21 cellular contexts compared by ENCODE assay signal in the genomic region with DNA sequence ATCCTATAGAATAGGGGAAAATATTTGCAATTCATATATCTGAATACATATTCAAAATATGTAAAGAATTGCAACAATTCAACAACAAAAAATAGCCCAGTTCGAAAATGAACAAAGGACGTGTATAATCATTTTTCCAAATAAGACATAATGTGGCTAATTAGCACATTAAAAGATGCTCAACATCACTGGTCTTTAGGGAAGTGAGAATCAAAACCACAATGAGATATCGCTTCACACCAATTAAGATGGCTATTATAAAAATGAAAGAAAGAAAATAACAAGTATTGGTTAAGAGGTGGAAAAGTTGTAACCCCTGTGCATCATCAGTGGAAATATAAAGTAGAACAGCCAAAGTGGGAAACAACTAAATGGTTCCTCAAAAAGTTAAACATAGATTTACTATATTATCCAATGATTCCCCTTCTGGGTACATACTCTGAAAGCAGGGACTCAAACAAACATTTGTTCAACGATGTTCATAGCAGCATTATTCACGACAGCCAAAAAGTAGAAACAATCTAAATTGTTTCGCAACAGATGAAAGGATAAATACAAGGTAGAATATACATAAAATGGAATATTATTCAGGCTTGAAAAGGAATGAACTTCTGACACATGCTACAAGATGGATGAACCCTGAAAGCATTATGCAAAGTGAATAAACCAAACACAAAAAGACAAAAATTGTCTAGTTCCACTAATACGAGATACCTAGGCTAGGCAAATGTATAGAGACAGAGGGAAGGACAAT.
"Had no signal": no experiment of that assay in that cellular context is flagged by ENCODE, and none has a peak within 500 bp of the region (broad histone marks: within the 10 kb centered on the region; RNA-seq: fewer than 3 reads in every experiment).

No MANE protein-coding gene starts in this region.

- H3K9me3 ChIP-seq: SK-N-SH had no signal

- H3K4me2 ChIP-seq: SK-N-SH had no signal

- H3K9me2 ChIP-seq: SK-N-SH had no signal

- ATAC-seq: Panc1, PC-3 had no signal

- H3K27ac ChIP-seq: RWPE1 had no signal

- DNase-seq: Karpas-422, KG1, MM.1S, NCI-H1092 treated with DMSO at 0.1 percent for 48 hours, NCI-H1436, NCI-H187, NCI-H2029, NCI-H2081 treated with DMSO at 0.1 percent for 48 hours, NCI-H2171, NCI-H226, NCI-H446, NCI-H510A, NCI-H524 treated with DMSO at 0.1 percent for 48 hours, NCI-H69, NCI-H774, PC-3, SHP77, SK-N-SH, T-helper 1 cell had no signal
